ENCODE assay signal across 1 cellular context in the genomic region with DNA sequence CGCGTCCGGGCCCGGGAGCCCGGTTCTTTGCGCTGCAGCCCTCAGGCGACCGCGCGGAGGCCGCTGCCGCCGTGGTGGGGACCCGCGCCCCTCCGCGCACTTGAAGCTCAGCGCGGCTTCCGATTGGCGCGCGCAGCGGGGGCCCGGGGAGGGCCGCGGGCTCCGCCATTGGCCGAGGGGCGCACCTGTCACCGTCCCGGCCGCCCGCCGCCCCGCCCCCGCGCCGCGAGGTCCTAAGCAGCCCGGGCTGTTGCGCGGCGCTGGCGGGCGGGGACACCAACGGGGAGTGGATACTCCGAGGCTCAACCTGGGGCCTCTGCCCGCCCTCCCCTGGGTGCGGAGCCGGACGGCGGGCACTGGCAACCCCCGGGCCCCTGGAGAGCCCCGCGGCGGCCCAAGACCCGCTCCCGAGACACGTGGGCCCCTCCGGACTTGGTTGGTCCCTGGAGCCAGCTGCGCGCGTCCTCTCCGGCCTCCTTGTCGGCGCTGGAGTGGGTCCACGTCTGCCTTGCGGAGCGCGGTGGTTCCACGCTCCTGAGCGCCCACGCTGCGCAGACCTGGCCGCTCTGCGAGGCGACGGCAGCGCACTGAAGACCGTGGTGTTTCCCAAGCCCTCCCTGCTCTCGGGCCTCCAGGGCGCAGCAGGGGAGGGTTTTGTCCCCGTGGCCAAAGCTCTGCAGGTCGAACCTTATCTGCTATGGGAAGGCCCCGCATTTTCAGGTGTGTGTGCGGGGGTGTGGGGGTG.
TF ChIP-seq lines count a peak whose summit lies in the region.

Gene MNX1 (minus strand): TSS at position 76 of the 745 bp plus-strand sequence. CDS start 313 bp downstream, outside the sequence.

TF ChIP-seq in K562, 482 proteins besides CTCF, POLR2A, EP300 and RAD21 (continued from another document and continues in another):
- TF ChIP-seq RREB1 (CRISPR knock-in tag; IDR thresholded peaks at IDR 0.05) (0 out of 2 replicates have a peak, but pooled peaks have one; percentile 7), KDM1A (IDR thresholded peaks at IDR 0.05) (no peak), MNT (conservative IDR thresholded peaks at IDR 0.05) (peak in 1 of 2 experiments; percentile 77; a peak in 3 of 4 replicates), HINFP (tag; conservative IDR thresholded peaks at IDR 0.05; ENCODE audit: low read depth) (no peak), MAX (CRISPR knock-in tag; IDR thresholded peaks at IDR 0.05) (peak; percentile 77), HDGF (IDR thresholded peaks at IDR 0.05) (no peak), TAF1 (IDR thresholded peaks at IDR 0.05; ENCODE audit: control insufficient read depth, extremely low read depth, insufficient read depth, low read length, severe bottlenecking) (peak; percentile 30), ZFX (CRISPR knock-in tag; IDR thresholded peaks at IDR 0.05) (peak; percentile 86), CHD7 (IDR thresholded peaks at IDR 0.05; ENCODE audit: low read depth, low read length) (no peak), RB1 (IDR thresholded peaks at IDR 0.05; ENCODE audit: low read depth) (peak; percentile 91), RBFOX2 (IDR thresholded peaks at IDR 0.05; ENCODE audit: low read depth, low read length) (peak; percentile 76), HNRNPUL1 (IDR thresholded peaks at IDR 0.05; ENCODE audit: low read length) (no peak), ZNF507 (tag; conservative IDR thresholded peaks at IDR 0.05) (no peak), SMARCA4 (IDR thresholded peaks at IDR 0.05) (no peak; the same call in 1 of the 2 replicates), FOXK1 (CRISPR knock-in tag; IDR thresholded peaks at IDR 0.05; ENCODE audit: borderline replicate concordance) (peak; percentile 75; the same call in 1 of the 2 replicates), TSC22D4 (tag; IDR thresholded peaks at IDR 0.05) (no peak)
- TF ChIP-seq, protein P1, sequence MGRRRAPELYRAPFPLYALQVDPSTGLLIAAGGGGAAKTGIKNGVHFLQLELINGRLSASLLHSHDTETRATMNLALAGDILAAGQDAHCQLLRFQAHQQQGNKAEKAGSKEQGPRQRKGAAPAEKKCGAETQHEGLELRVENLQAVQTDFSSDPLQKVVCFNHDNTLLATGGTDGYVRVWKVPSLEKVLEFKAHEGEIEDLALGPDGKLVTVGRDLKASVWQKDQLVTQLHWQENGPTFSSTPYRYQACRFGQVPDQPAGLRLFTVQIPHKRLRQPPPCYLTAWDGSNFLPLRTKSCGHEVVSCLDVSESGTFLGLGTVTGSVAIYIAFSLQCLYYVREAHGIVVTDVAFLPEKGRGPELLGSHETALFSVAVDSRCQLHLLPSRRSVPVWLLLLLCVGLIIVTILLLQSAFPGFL (CRISPR knock-in tag; IDR thresholded peaks at IDR 0.05) = no peak
- TF ChIP-seq, protein P2, sequence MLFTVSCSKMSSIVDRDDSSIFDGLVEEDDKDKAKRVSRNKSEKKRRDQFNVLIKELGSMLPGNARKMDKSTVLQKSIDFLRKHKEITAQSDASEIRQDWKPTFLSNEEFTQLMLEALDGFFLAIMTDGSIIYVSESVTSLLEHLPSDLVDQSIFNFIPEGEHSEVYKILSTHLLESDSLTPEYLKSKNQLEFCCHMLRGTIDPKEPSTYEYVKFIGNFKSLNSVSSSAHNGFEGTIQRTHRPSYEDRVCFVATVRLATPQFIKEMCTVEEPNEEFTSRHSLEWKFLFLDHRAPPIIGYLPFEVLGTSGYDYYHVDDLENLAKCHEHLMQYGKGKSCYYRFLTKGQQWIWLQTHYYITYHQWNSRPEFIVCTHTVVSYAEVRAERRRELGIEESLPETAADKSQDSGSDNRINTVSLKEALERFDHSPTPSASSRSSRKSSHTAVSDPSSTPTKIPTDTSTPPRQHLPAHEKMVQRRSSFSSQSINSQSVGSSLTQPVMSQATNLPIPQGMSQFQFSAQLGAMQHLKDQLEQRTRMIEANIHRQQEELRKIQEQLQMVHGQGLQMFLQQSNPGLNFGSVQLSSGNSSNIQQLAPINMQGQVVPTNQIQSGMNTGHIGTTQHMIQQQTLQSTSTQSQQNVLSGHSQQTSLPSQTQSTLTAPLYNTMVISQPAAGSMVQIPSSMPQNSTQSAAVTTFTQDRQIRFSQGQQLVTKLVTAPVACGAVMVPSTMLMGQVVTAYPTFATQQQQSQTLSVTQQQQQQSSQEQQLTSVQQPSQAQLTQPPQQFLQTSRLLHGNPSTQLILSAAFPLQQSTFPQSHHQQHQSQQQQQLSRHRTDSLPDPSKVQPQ (CRISPR knock-in tag; IDR thresholded peaks at IDR 0.05; ENCODE audit: borderline replicate concordance) = no peak
